8 cellular contexts compared by ENCODE assay signal in the genomic region with DNA sequence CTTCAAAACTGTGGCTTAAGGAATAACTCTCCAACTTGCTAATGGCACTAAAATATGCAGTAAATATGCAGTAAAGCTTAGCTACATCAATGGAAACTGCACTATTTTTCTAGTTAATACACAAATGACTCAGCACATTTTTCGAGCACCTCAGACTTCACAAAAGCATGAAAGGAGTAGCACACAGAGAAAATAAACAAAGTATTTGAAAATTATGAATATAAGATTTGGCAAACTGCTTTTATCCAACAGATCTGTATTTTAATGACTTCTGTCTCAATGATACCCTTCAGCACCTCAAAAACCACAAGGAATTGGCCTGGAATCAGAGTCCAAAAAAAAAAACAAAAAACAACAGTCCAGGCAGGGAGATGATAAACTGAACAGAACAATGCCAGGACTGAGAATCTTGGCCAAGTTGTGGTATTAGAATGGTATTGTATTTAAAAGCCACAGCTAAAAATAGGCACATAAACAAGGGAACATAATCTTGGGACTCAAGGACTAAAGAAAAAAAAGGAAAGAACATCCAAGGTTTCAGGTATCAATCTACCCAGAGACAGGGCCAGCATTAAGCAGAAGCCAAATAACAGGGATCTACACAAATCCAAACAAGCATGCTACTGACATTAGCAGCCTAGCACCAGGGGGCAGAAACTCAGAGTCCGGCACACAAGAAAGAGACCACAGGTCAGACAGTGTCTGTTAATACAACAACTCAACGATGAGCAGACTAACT. TPM values are rescaled to one million over a fixed set of nuclear protein-coding genes. Genes with fewer than 3 reads are reported as not detected.
A peak's percentile ranks its signal among the peaks of the same experiment; 100 is the strongest.
DNase-seq lines count a peak whose midpoint lies in the region; ATAC-seq, FAIRE-seq and TF ChIP-seq lines count a peak whose summit lies in the region.

No MANE protein-coding gene starts in this region.

- H3K4me1 ChIP-seq in kidney (ENCODE audit: control insufficient read depth in 1 of 2, insufficient read depth in 1 of 2, low read depth in 1 of 2, low read length in 2 of 2) (peaks cover 21 to 26% of the 10 kb centered on the region in 2 donors), thoracic aorta (ENCODE audit: control insufficient read depth in 1 of 2, low read depth in 2 of 2) (peaks cover 40 to 71% of the 10 kb centered on the region in 2 donors)

- H3K9me3 ChIP-seq in kidney (ENCODE audit: control insufficient read depth in 1 of 2, low read length in 2 of 2), result no peaks in the 10 kb centered on the region
- H3K9me3 ChIP-seq in thoracic aorta, result no peaks in the 10 kb centered on the region

- peak overlapping the region; percentile 60 to 66 for H3K27ac ChIP-seq in kidney (ENCODE audit: low read depth in 2 of 2, low read length in 2 of 2)
- peak overlapping the region; percentile 9 to 41 for H3K27ac ChIP-seq in thoracic aorta

- DNase-seq in GM04503 (ENCODE audit: low read depth), result peak; percentile 90
- DNase-seq in astrocyte of the spinal cord (ENCODE audit: low read depth, low spot score), result peak; percentile 89
- no peak for DNase-seq in kidney
- no peak for DNase-seq in thoracic aorta (ENCODE audit: low spot score)
- no peak for DNase-seq in NCI-H1048 (lab: John Stamatoyannopoulos, UW)
- DNase-seq in GM13976 (ENCODE audit: low spot score), result no peak
- no peak for DNase-seq in NCI-H1092 treated with DMSO at 0.1 percent for 48 hours (lab: John Stamatoyannopoulos, UW)

- no peak for ATAC-seq in thoracic aorta (ENCODE audit: insufficient number of reproducible peaks, low FRiP score, low read depth)

- no peaks in the 10 kb centered on the region for H3K27me3 ChIP-seq in thoracic aorta (replicated peaks; ENCODE audit: insufficient read depth)

- no peak overlapping the region for H3K9ac ChIP-seq in kidney (ENCODE audit: low read length in 2 of 2)

- H3K4me3 ChIP-seq in astrocyte of the spinal cord (ENCODE audit: low read depth, low read length), result no peak overlapping the region
- no peak overlapping the region for H3K4me3 ChIP-seq in kidney (ENCODE audit: low read length in 2 of 2)
- H3K4me3 ChIP-seq in thoracic aorta, result peak overlapping the region; percentile 10

- H3K36me3 ChIP-seq in kidney (ENCODE audit: control insufficient read depth in 1 of 2, insufficient read depth in 2 of 2, low read length in 2 of 2) (peaks cover 2 to 8% of the 10 kb centered on the region in 2 donors), thoracic aorta (peaks cover 2% of the 10 kb centered on the region)

- peak; percentile 40; the same call in 1 of the 2 replicates for TF ChIP-seq CTCF in LNCAP (IDR thresholded peaks at IDR 0.05)
- TF ChIP-seq CTCF in astrocyte of the spinal cord (IDR thresholded peaks at IDR 0.05; ENCODE audit: low read depth, low read length), result peak; percentile 49
- peak; percentile 16 for TF ChIP-seq CTCF in kidney (IDR thresholded peaks at IDR 0.05; ENCODE audit: borderline replicate concordance, extremely low read depth, insufficient read depth)
- no peak for TF ChIP-seq CTCF in thoracic aorta (IDR thresholded peaks at IDR 0.05)
- TF ChIP-seq CTCF in GM13976 (IDR thresholded peaks at IDR 0.05; ENCODE audit: borderline replicate concordance, control extremely low read depth, extremely low read depth, insufficient read depth, missing control alignments), result no peak

- no peak for FAIRE-seq in kidney (lab: Jason Lieb, UNC)

- intact Hi-C loops in kidney (cut with DNase I), result no loop called here

- in situ Hi-C loops in astrocyte of the spinal cord (cut with HindIII; ENCODE audit: low sequenced_read_pairs), result no loop called here
- in situ Hi-C loops in GM13976 (cut with MboI; ENCODE audit: low sequenced_read_pairs, unreplicated experiment), result no loop called here

RNA-seq across cellular contexts. Expression of gene TMEM245, which starts 21.4 kb away (rescaled TPM):
- 69.5 TPM for total RNA-seq in kidney
- polyA plus RNA-seq in kidney (ENCODE audit: insufficient read depth, low read depth, low replicate concordance), result 23.5 TPM
- 10 to 100 TPM; 76.5 to 95.4 TPM for total RNA-seq in thoracic aorta

Comparison
In these comparisons a context has a peak if more than half of its experiments do, and no peak if none do; other contexts are left out.
1. DNase-seq: peak in GM04503 (single experiment) and astrocyte of the spinal cord (single experiment); none in kidney (single experiment), thoracic aorta (single experiment), NCI-H1048 (single experiment), GM13976 (single experiment) and NCI-H1092 treated with DMSO at 0.1 percent for 48 hours (single experiment).
2. CTCF ChIP-seq: peak in LNCAP (single experiment), astrocyte of the spinal cord (single experiment) and kidney (single experiment); none in thoracic aorta (single experiment) and GM13976 (single experiment).